In the genomic region with DNA sequence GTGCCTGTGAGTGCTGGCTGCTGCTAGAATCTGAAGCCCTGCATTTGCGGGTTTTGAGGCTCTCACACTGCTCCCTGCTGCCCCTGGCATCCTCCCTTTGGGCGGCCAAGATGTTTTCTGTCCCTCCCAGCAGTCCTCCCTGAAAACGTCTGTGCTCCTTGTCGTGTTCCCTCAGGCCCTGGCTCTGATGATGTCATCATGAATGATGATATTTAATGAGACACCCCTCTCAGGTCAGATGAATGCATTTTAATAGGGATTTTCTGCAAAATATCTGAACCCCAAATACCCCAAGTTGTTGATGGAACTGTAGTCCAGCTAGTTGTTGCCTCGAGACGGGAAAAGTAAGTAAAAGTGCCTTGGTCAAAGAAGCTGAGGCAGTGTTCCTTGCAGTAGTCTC, we compare ENCODE assay signal across 12 cellular contexts.
DNase-seq lines count a peak whose midpoint lies in the region; ATAC-seq and TF ChIP-seq lines count a peak whose summit lies in the region.
"Had no signal": no experiment of that assay in that cellular context is flagged by ENCODE, and none has a peak within 500 bp of the region (broad histone marks: within the 10 kb centered on the region; RNA-seq: fewer than 3 reads in every experiment).

No MANE protein-coding gene starts in this region.

- no peaks in the 10 kb centered on the region for H3K9me3 Mint-ChIP-seq in CD8-positive, alpha-beta T cell
- H3K9me3 Mint-ChIP-seq in activated T-helper 17 cell treated with anti-CD3 and anti-CD28 coated beads, Interleukin-2, amount 50 U/mL, for 72 hours: no peaks in the 10 kb centered on the region
- no peaks in the 10 kb centered on the region for H3K9me3 Mint-ChIP-seq in endothelial cell (ENCODE audit: unreplicated experiment)
- H3K9me3 Mint-ChIP-seq in stimulated activated effector memory CD8-positive, alpha-beta T cell treated with anti-CD3 and anti-CD28 coated beads, Interleukin-12 subunit alpha, Interleukin-12 subunit beta, amount 100 ng/mL, for 72 hours: no peaks in the 10 kb centered on the region
- H3K9me3 Mint-ChIP-seq: CD8-positive, alpha-beta memory T cell had no signal

- H3K4me3 ChIP-seq in CD8-positive, alpha-beta T cell (ENCODE audit: low read depth, low read length): no peak overlapping the region
- H3K4me3 ChIP-seq: BLaER1 treated with 17β-estradiol and CSF1 and Interleukin-3, amounts not matched to agents 10 nM and 100 nM; HAP-1 had no signal

- H3K4me3 Mint-ChIP-seq in CD8-positive, alpha-beta T cell: no peak overlapping the region
- no peak overlapping the region for H3K4me3 Mint-ChIP-seq in activated T-helper 17 cell treated with anti-CD3 and anti-CD28 coated beads, Interleukin-2, amount 50 U/mL, for 72 hours
- peak overlapping the region; percentile 40 for H3K4me3 Mint-ChIP-seq in endothelial cell (ENCODE audit: unreplicated experiment)
- no peak overlapping the region for H3K4me3 Mint-ChIP-seq in stimulated activated effector memory CD8-positive, alpha-beta T cell treated with anti-CD3 and anti-CD28 coated beads, Interleukin-12 subunit alpha, Interleukin-12 subunit beta, amount 100 ng/mL, for 72 hours
- H3K4me3 Mint-ChIP-seq: B cell; CD8-positive, alpha-beta memory T cell had no signal

- no peak overlapping the region for H3K27ac ChIP-seq in CD8-positive, alpha-beta T cell (ENCODE audit: low read depth, low read length)
- H3K27ac ChIP-seq: BLaER1 treated with 17β-estradiol and CSF1 and Interleukin-3, amounts not matched to agents 10 nM and 100 nM had no signal

- no peaks in the 10 kb centered on the region for H3K9me3 ChIP-seq in CD8-positive, alpha-beta T cell (ENCODE audit: low read length)
- H3K9me3 ChIP-seq: Caco-2, HAP-1 had no signal

- H3K4me1 ChIP-seq in CD8-positive, alpha-beta T cell (ENCODE audit: insufficient read depth, low read length): no peaks in the 10 kb centered on the region
- H3K4me1 ChIP-seq: Caco-2, HAP-1 had no signal

- CTCF ChIA-PET in CD8-positive, alpha-beta T cell (lab: Charles Lee): no interaction called here

- peak overlapping the region; percentile 42 for H3K27ac Mint-ChIP-seq in CD8-positive, alpha-beta T cell
- H3K27ac Mint-ChIP-seq in activated T-helper 17 cell treated with anti-CD3 and anti-CD28 coated beads, Interleukin-2, amount 50 U/mL, for 72 hours: peak overlapping the region; percentile 24
- no peak overlapping the region for H3K27ac Mint-ChIP-seq in endothelial cell (ENCODE audit: unreplicated experiment)
- H3K27ac Mint-ChIP-seq in stimulated activated effector memory CD8-positive, alpha-beta T cell treated with anti-CD3 and anti-CD28 coated beads, Interleukin-12 subunit alpha, Interleukin-12 subunit beta, amount 100 ng/mL, for 72 hours: peak overlapping the region; percentile 48
- H3K27ac Mint-ChIP-seq: B cell had no signal

- TF ChIP-seq CTCF in CD8-positive, alpha-beta T cell (IDR thresholded peaks at IDR 0.05): no peak
- TF ChIP-seq CTCF in endothelial cell (IDR thresholded peaks at IDR 0.05; ENCODE audit: unreplicated experiment): no peak

- DNase-seq in CD8-positive, alpha-beta T cell: peak in 1 of 7 experiments; percentile 13
- DNase-seq in endothelial cell (ENCODE audit: low spot score): no peak
- DNase-seq in stimulated activated effector memory CD8-positive, alpha-beta T cell treated with anti-CD3 and anti-CD28 coated beads, Interleukin-12 subunit alpha, Interleukin-12 subunit beta, amount 100 ng/mL, for 72 hours (ENCODE audit: low spot score in 2 of 2): peak in 1 of 2 donors; percentile 15
- DNase-seq in LoVo (ENCODE audit: low spot score): no peak
- no peak for DNase-seq in T1000 (lab: John Stamatoyannopoulos, UW)
- DNase-seq in COLO829 (ENCODE audit: low spot score): no peak
- DNase-seq: Caco-2; CD8-positive, alpha-beta memory T cell had no signal

- no peaks in the 10 kb centered on the region for H3K27me3 Mint-ChIP-seq in CD8-positive, alpha-beta T cell (ENCODE audit: low read depth)
- H3K27me3 Mint-ChIP-seq in activated T-helper 17 cell treated with anti-CD3 and anti-CD28 coated beads, Interleukin-2, amount 50 U/mL, for 72 hours: no peaks in the 10 kb centered on the region
- peaks cover 11% of the 10 kb centered on the region for H3K27me3 Mint-ChIP-seq in endothelial cell (ENCODE audit: unreplicated experiment)
- H3K27me3 Mint-ChIP-seq: B cell; CD8-positive, alpha-beta memory T cell had no signal

- POLR2A ChIA-PET in CD8-positive, alpha-beta T cell (lab: Charles Lee): no interaction called here

- no peaks in the 10 kb centered on the region for H3K27me3 ChIP-seq in CD8-positive, alpha-beta T cell (ENCODE audit: insufficient read depth, low read length)
- H3K27me3 ChIP-seq: BLaER1 treated with 17β-estradiol and CSF1 and Interleukin-3, amounts not matched to agents 10 nM and 100 nM had no signal

- ATAC-seq in CD8-positive, alpha-beta T cell: no peak
- no peak for ATAC-seq in activated T-helper 17 cell treated with anti-CD3 and anti-CD28 coated beads, Interleukin-2, amount 50 U/mL, for 72 hours (replicated peaks)
- no peak for ATAC-seq in stimulated activated effector memory CD8-positive, alpha-beta T cell treated with anti-CD3 and anti-CD28 coated beads, Interleukin-12 subunit alpha, Interleukin-12 subunit beta, amount 100 ng/mL, for 72 hours

- peaks cover 15% of the 10 kb centered on the region for H3K36me3 ChIP-seq in CD8-positive, alpha-beta T cell (ENCODE audit: insufficient read depth, low read length)
- H3K36me3 ChIP-seq: HAP-1 had no signal

- peaks cover 54% of the 10 kb centered on the region for H3K36me3 Mint-ChIP-seq in CD8-positive, alpha-beta T cell
- H3K36me3 Mint-ChIP-seq in activated T-helper 17 cell treated with anti-CD3 and anti-CD28 coated beads, Interleukin-2, amount 50 U/mL, for 72 hours (ENCODE audit: low read depth): peaks cover 32% of the 10 kb centered on the region
- H3K36me3 Mint-ChIP-seq in endothelial cell (ENCODE audit: low read depth, unreplicated experiment): peaks cover 49% of the 10 kb centered on the region
- peaks cover 35% of the 10 kb centered on the region for H3K36me3 Mint-ChIP-seq in stimulated activated effector memory CD8-positive, alpha-beta T cell treated with anti-CD3 and anti-CD28 coated beads, Interleukin-12 subunit alpha, Interleukin-12 subunit beta, amount 100 ng/mL, for 72 hours

- peaks cover 21% of the 10 kb centered on the region for H3K4me1 Mint-ChIP-seq in CD8-positive, alpha-beta T cell (ENCODE audit: low read depth)
- peaks cover 10% of the 10 kb centered on the region for H3K4me1 Mint-ChIP-seq in activated T-helper 17 cell treated with anti-CD3 and anti-CD28 coated beads, Interleukin-2, amount 50 U/mL, for 72 hours
- peaks cover 30% of the 10 kb centered on the region for H3K4me1 Mint-ChIP-seq in endothelial cell (ENCODE audit: unreplicated experiment)
- peaks cover 46% of the 10 kb centered on the region for H3K4me1 Mint-ChIP-seq in stimulated activated effector memory CD8-positive, alpha-beta T cell treated with anti-CD3 and anti-CD28 coated beads, Interleukin-12 subunit alpha, Interleukin-12 subunit beta, amount 100 ng/mL, for 72 hours

- intact Hi-C loops in CD8-positive, alpha-beta T cell (cut with DNase I, micrococcal nuclease): no loop called here
